10 cellular contexts compared by ENCODE assay signal in genomic region chr2:37669500-37669899, GRCh38. TPM values are rescaled to one million over a fixed set of nuclear protein-coding genes. Genes with fewer than 3 reads are reported as not detected.
A peak's percentile ranks its signal among the peaks of the same experiment; 100 is the strongest.
DNase-seq lines count a peak whose midpoint lies in the region; ATAC-seq and TF ChIP-seq lines count a peak whose summit lies in the region.
"Had no signal": no experiment of that assay in that cellular context is flagged by ENCODE, and none has a peak within 500 bp of the region (broad histone marks: within the 10 kb centered on the region; RNA-seq: fewer than 3 reads in every experiment).

No MANE protein-coding gene starts in this region.

- TF ChIP-seq CTCF in left ventricle myocardium inferior (IDR thresholded peaks at IDR 0.05; ENCODE audit: borderline replicate concordance) (no peak), ascending aorta (IDR thresholded peaks at IDR 0.05) (no peak), uterus (IDR thresholded peaks at IDR 0.05) (no peak)

- no peak for TF ChIP-seq POLR2A in uterus (IDR thresholded peaks at IDR 0.05)

- H3K9me3 ChIP-seq in left ventricle myocardium inferior (replicated peaks) (no peaks in the 10 kb centered on the region), ascending aorta (no peaks in the 10 kb centered on the region), mesodermal cell (ENCODE audit: control insufficient read depth, low read length) (no peaks in the 10 kb centered on the region), uterus (no peaks in the 10 kb centered on the region)

- intact Hi-C loops in left ventricle myocardium inferior (cut with micrococcal nuclease): no loop called here
- intact Hi-C loops in Right ventricle myocardium superior (cut with DNase I): no loop called here
- intact Hi-C loops in ascending aorta (cut with DNase I): no loop called here
- intact Hi-C loops in uterus (cut with DNase I; ENCODE audit: low total_unique reads): no loop called here

- H3K36me3 ChIP-seq in left ventricle myocardium inferior: peaks cover 6% of the 10 kb centered on the region
- H3K36me3 ChIP-seq in ascending aorta: peaks cover 0 to 4% of the 10 kb centered on the region in 2 donors
- H3K36me3 ChIP-seq in mesodermal cell (ENCODE audit: control insufficient read depth, insufficient read depth, low read length): peaks cover 56% of the 10 kb centered on the region
- H3K36me3 ChIP-seq in uterus: no peaks in the 10 kb centered on the region

- peaks cover 85% of the 10 kb centered on the region for H3K4me1 ChIP-seq in left ventricle myocardium inferior
- peaks cover 6 to 49% of the 10 kb centered on the region in 2 donors for H3K4me1 ChIP-seq in ascending aorta
- peaks cover 31% of the 10 kb centered on the region for H3K4me1 ChIP-seq in mesodermal cell (ENCODE audit: control insufficient read depth, insufficient read depth, low read length, poor library complexity, severe bottlenecking)
- peaks cover 0 to 4% of the 10 kb centered on the region in 2 donors for H3K4me1 ChIP-seq in uterus

- H3K27ac ChIP-seq in left ventricle myocardium inferior (replicated peaks) (peak overlapping the region; percentile 98), ascending aorta (peak overlapping the region; percentile 86 to 97), mesodermal cell (ENCODE audit: low read depth, low read length, severe bottlenecking) (no peak overlapping the region), uterus (peak overlapping the region; percentile 95 to 97)
- H3K27ac ChIP-seq: epithelial cell of prostate had no signal

- no peaks in the 10 kb centered on the region for H3K27me3 ChIP-seq in left ventricle myocardium inferior (ENCODE audit: low read depth)
- H3K27me3 ChIP-seq in ascending aorta: no peaks in the 10 kb centered on the region
- H3K27me3 ChIP-seq in uterus: no peaks in the 10 kb centered on the region

- DNase-seq in left ventricle myocardium inferior (no peak), Right ventricle myocardium superior (no peak), ascending aorta (ENCODE audit: low spot score in 2 of 2) (no peak), uterus (no peak), SK-N-DZ (ENCODE audit: low spot score) (no peak), ecto neural progenitor cell (ENCODE audit: low spot score) (no peak), NCI-H510A treated with DMSO at 0.1 percent for 48 hours (lab: John Stamatoyannopoulos, UW) (no peak)
- DNase-seq: DND-41 had no signal

- peak overlapping the region; percentile 93 for H3K4me3 ChIP-seq in left ventricle myocardium inferior
- H3K4me3 ChIP-seq in ascending aorta: peak overlapping the region; percentile 90 to 97
- H3K4me3 ChIP-seq in mesodermal cell (ENCODE audit: extremely low read depth, insufficient read depth, low read length, poor library complexity, severe bottlenecking): peak overlapping the region; percentile 88
- H3K4me3 ChIP-seq in uterus: peak overlapping the region; percentile 82 to 97

- no peak for ATAC-seq in Right ventricle myocardium superior (ENCODE audit: poor library complexity)

- WGBS in mesodermal cell (ENCODE audit: insufficient coverage in 2 of 2), 2 experiments: 44 to 56% methylated on average over 1 of the region's 2 CpGs

RNA-seq across cellular contexts. Expression of gene CDC42EP3, which starts 1.9 kb away (rescaled TPM):
- 81.9 TPM for total RNA-seq in left ventricle myocardium inferior
- 75.3 TPM for total RNA-seq in Right ventricle myocardium superior
- 65.5 TPM for total RNA-seq in ascending aorta
- polyA plus RNA-seq in mesodermal cell (2013, experiment 1 of 2): 47.3 TPM
- polyA plus RNA-seq in mesodermal cell (2013, experiment 2 of 2): 50.2 TPM
- 10 to 100 TPM; 24.7 to 93.0 (median 57.3) TPM for total RNA-seq in uterus
- 16.9 and 26.3 TPM in 2 replicates for polyA plus RNA-seq in SK-N-DZ (2014; cell fraction: cytosol; rRNA removed)
- polyA plus RNA-seq in SK-N-DZ (2014; cell fraction: nucleus; rRNA removed): 11.6 and 14.7 TPM in 2 replicates
